Comparison of ENCODE assay signal across 1 cellular context in the genomic region with DNA sequence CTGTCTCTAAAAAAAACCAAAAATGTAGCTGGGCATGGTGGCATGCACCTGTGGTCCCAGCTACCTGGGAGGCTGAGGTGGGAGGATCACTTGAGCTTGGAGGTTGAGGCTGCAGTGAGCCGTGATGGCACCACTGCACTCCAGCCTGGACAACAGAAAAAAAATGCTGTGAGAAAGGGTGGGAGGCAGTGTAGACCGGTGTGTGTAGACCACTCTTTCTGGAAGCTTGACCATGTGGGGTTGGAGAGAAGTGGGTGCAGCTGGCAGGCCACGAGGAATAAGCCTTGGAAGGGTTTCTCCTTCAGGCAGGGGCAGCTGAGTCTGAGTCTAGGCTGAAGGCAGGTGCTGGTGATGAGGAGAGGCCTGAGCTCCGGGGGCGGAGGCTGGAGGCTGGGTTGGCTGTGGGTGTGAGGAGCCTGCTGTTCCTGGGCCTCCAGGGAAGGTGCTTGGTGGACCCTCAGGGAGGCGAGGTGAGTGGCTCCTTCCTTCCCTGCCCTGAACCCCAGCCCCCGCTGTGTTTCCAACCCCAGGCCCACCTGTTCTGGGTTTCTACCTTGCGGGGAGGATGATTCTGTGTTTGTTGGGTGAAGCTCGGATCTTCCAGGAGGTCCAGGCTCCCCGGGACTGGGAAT.
TF ChIP-seq lines count a peak whose summit lies in the region.

No MANE protein-coding gene starts in this region.

TF ChIP-seq in SK-N-SH treated with all-trans-retinoic acid at 6 μM for 48 hours, 23 proteins besides CTCF, POLR2A, EP300 and RAD21 (continued from another document):
- TF ChIP-seq TCF4 (CRISPR knock-in tag; IDR thresholded peaks at IDR 0.05; ENCODE audit: borderline replicate concordance): no peak
- no peak for TF ChIP-seq GLIS3 (CRISPR knock-in tag; IDR thresholded peaks at IDR 0.05)
